Comparison of ENCODE assay signal across 1 cellular context in the genomic region with DNA sequence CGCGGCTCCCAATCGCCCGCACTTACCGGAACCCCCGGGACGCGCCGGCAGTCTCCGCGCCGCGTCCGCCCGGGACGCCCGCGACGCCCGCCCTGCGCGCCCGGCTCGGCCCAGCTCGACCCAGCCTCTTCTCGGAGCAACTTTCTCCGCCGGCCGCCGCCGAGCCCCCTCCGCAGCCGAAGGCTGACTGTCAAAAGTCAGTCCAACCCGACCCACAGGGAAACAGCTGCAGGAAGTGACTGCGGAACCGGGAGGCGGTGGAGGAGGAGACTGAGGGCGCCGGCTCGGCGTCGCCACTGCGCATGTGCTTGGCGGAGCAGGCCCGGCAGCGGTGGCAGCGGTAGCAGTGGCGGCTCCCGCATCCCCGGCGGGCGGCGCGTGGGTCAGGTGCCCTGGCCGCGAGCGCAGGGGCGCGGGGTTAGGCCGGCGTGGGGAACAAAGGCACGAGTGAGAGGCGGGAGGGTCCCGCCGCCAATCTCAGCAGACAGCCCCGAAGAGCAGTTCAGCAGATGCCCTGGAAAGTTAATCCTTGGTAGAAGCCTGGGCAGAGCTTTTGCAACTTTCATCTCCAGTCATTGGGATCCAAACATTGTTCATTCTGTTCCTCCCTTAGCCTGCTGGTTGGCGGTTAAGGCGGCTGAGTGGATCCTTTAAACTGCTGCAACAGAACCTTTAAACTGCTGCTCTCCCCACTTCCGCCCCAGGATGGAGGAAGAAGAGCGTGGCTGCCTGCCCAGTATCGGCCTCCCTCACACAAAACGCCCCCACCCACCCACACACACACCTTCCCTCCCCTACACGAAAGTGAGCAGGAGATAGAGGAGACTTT.
A peak's percentile ranks its signal among the peaks of the same experiment; 100 is the strongest.
TF ChIP-seq lines count a peak whose summit lies in the region.

Gene ZMAT3 (minus strand): TSS at position 241 of the 829 bp plus-strand sequence. CDS start 4,057 bp downstream, outside the sequence.

TF ChIP-seq in WTC11, 78 proteins besides CTCF, POLR2A, EP300 and RAD21 (continued from another document):
- no peak for TF ChIP-seq ZSCAN18 (CRISPR knock-in tag; IDR thresholded peaks at IDR 0.05)
- 0 out of 2 replicates have a peak, but pooled peaks have one; percentile 12 for TF ChIP-seq FOXK1 (CRISPR knock-in tag; IDR thresholded peaks at IDR 0.05)
- TF ChIP-seq PRRX2 (CRISPR knock-in tag; IDR thresholded peaks at IDR 0.05) = no peak
- TF ChIP-seq, protein P1, sequence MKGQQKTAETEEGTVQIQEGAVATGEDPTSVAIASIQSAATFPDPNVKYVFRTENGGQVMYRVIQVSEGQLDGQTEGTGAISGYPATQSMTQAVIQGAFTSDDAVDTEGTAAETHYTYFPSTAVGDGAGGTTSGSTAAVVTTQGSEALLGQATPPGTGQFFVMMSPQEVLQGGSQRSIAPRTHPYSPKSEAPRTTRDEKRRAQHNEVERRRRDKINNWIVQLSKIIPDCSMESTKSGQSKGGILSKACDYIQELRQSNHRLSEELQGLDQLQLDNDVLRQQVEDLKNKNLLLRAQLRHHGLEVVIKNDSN (CRISPR knock-in tag; IDR thresholded peaks at IDR 0.05) = no peak
- TF ChIP-seq CREB1 (CRISPR knock-in tag; IDR thresholded peaks at IDR 0.05) = no peak
- TF ChIP-seq, protein P2, sequence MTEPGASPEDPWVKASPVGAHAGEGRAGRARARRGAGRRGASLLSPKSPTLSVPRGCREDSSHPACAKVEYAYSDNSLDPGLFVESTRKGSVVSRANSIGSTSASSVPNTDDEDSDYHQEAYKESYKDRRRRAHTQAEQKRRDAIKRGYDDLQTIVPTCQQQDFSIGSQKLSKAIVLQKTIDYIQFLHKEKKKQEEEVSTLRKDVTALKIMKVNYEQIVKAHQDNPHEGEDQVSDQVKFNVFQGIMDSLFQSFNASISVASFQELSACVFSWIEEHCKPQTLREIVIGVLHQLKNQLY (CRISPR knock-in tag; IDR thresholded peaks at IDR 0.05) = no peak
- no peak for TF ChIP-seq PREB (CRISPR knock-in tag; IDR thresholded peaks at IDR 0.05; ENCODE audit: borderline replicate concordance)
